Comparison of ENCODE assay signal across 1 cellular context in genomic region chr18:35379421-35379820, GRCh38.
TF ChIP-seq lines count a peak whose summit lies in the region.

No MANE protein-coding gene starts in this region.

TF ChIP-seq in HepG2, 621 proteins besides CTCF, POLR2A, EP300 and RAD21 (continued from another document):
- TF ChIP-seq KIAA2018 (CRISPR knock-in tag; IDR thresholded peaks at IDR 0.05; ENCODE audit: borderline replicate concordance) (no peak), MTF2 (CRISPR knock-in tag; IDR thresholded peaks at IDR 0.05; ENCODE audit: borderline replicate concordance) (no peak)
